1 cellular context compared by ENCODE assay signal in the genomic region with DNA sequence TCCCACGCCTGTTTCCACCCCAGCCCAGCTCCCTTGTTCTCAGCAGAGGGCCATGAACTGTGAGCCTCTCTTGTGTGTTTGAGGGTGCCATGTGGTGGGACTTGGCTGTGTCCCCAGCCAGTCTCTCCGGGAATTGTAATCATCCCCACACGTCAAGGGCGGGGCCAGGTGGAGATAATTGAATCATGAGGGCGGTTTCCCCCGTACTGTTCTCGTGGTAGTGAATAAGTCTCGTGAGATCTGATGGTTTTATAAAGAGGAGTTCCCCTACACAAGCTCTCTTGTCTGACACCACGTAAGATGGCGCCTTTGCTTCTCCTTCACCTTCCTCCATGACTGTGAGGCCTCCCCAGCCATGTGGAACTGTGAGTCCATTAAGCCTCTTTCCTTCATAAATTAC.
TF ChIP-seq lines count a peak whose summit lies in the region.

No MANE protein-coding gene starts in this region.

TF ChIP-seq in K562, 482 proteins besides CTCF, POLR2A, EP300 and RAD21 (continued from another document and continues in another):
- TF ChIP-seq YY1 (IDR thresholded peaks at IDR 0.05; ENCODE audit: borderline replicate concordance in 1 of 3, control insufficient read depth in 1 of 3, extremely low read depth in 1 of 3, insufficient read depth in 3 of 3, insufficient read length in 1 of 3, insufficient replicate concordance in 2 of 3, low read depth in 1 of 3, low read length in 2 of 3) (peak in 1 of 3 experiments; percentile 69), PHF20 (IDR thresholded peaks at IDR 0.05; ENCODE audit: partially characterized antibody) (no peak), NBN (IDR thresholded peaks at IDR 0.05; ENCODE audit: low read depth) (no peak), RBFOX2 (IDR thresholded peaks at IDR 0.05; ENCODE audit: low read depth, low read length) (peak; percentile 55; the same call in 1 of the 2 replicates), RHOXF2B (CRISPR knock-in tag; conservative IDR thresholded peaks at IDR 0.05) (no peak), FOXA3 (CRISPR knock-in tag; conservative IDR thresholded peaks at IDR 0.05 in 1 of 2, IDR thresholded peaks at IDR 0.05 in 1 of 2) (no peak), ETS2 (tag; IDR thresholded peaks at IDR 0.05; ENCODE audit: borderline replicate concordance, poor library complexity, severe bottlenecking) (no peak), CREB1 (IDR thresholded peaks at IDR 0.05) (no peak), CREB1 (CRISPR knock-in tag; IDR thresholded peaks at IDR 0.05) (0 out of 2 replicates have a peak, but pooled peaks have one; percentile 9), ZEB2 (IDR thresholded peaks at IDR 0.05) (no peak), RBM39 (optimal IDR thresholded peaks at IDR 0.05; ENCODE audit: low read depth, low read length) (no peak), KLF13 (tag; IDR thresholded peaks at IDR 0.05; ENCODE audit: borderline replicate concordance, low read depth) (0 out of 2 replicates have a peak, but pooled peaks have one; percentile 34)
- TF ChIP-seq, protein P1, sequence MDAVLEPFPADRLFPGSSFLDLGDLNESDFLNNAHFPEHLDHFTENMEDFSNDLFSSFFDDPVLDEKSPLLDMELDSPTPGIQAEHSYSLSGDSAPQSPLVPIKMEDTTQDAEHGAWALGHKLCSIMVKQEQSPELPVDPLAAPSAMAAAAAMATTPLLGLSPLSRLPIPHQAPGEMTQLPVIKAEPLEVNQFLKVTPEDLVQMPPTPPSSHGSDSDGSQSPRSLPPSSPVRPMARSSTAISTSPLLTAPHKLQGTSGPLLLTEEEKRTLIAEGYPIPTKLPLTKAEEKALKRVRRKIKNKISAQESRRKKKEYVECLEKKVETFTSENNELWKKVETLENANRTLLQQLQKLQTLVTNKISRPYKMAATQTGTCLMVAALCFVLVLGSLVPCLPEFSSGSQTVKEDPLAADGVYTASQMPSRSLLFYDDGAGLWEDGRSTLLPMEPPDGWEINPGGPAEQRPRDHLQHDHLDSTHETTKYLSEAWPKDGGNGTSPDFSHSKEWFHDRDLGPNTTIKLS (IDR thresholded peaks at IDR 0.05; ENCODE audit: borderline replicate concordance, low read depth) = 0 out of 2 replicates have a peak, but pooled peaks have one; percentile 37
- TF ChIP-seq, protein P2, sequence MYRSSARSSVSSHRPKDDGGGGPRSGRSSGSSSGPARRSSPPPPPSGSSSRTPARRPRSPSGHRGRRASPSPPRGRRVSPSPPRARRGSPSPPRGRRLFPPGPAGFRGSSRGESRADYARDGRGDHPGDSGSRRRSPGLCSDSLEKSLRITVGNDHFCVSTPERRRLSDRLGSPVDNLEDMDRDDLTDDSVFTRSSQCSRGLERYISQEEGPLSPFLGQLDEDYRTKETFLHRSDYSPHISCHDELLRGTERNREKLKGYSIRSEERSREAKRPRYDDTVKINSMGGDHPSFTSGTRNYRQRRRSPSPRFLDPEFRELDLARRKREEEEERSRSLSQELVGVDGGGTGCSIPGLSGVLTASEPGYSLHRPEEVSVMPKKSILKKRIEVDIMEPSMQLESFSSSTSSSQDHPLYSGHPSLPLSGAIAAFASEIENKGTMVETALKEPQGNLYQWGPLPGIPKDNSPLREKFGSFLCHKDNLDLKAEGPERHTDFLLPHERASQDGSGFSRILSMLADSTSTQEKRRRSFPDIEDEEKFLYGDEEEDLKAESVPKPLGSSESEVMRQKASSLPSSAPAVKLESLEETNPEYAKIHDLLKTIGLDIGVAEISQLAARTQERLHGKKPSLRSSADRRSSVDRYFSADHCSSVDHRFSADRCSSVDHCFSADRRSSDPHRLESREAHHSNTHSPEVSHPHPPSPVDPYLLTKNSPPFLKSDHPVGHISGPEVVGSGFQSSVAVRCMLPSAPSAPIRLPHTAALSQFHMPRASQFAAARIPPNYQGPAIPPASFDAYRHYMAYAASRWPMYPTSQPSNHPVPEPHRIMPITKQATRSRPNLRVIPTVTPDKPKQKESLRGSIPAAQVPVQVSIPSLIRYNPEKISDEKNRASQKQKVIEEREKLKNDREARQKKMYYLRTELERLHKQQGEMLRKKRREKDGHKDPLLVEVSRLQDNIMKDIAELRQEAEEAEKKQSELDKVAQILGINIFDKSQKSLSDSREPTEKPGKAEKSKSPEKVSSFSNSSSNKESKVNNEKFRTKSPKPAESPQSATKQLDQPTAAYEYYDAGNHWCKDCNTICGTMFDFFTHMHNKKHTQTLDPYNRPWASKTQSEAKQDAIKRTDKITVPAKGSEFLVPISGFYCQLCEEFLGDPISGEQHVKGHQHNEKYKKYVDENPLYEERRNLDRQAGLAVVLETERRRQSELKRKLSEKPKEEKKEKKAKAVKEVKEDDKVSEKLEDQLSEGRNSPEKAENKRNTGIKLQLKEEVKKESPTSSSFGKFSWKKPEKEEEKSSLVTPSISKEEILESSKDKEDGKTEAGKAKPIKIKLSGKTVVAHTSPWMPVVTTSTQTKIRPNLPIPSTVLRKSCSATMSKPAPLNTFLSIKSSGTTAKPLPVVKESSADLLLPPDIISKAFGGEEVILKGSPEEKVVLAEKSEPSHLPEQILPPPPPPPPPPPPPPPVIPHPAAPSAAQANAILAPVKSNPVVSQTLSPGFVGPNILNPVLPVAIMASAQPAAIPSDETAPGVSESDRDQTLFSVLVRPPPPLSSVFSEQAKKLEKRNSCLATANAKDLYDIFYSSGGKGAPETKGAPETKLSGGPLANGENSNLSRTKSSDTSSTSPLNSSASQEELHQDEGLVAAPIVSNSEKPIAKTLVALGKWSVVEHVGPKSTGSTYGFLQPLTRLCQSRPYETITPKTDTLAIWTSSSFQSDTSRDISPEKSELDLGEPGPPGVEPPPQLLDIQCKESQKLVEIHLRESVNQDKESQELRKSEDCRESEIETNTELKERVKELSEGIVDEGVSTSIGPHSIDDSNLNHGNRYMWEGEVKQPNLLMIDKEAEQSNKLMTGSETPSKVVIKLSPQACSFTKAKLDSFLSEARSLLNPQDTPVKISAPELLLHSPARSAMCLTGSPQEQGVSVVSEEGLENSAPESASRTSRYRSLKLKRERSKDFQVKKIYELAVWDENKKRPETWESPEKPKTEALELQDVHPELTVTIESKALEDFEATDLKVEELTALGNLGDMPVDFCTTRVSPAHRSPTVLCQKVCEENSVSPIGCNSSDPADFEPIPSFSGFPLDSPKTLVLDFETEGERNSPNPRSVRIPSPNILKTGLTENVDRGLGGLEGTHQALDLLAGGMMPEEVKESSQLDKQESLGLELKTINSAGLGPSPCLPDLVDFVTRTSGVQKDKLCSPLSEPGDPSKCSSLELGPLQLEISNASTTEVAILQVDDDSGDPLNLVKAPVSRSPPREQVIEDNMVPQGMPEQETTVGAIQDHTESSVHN (IDR thresholded peaks at IDR 0.05; ENCODE audit: borderline replicate concordance in 1 of 2, low read depth in 1 of 2) = no peak
- TF ChIP-seq, protein P3, sequence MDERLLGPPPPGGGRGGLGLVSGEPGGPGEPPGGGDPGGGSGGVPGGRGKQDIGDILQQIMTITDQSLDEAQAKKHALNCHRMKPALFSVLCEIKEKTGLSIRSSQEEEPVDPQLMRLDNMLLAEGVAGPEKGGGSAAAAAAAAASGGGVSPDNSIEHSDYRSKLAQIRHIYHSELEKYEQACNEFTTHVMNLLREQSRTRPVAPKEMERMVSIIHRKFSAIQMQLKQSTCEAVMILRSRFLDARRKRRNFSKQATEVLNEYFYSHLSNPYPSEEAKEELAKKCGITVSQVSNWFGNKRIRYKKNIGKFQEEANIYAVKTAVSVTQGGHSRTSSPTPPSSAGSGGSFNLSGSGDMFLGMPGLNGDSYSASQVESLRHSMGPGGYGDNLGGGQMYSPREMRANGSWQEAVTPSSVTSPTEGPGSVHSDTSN (CRISPR knock-in tag; IDR thresholded peaks at IDR 0.05; ENCODE audit: low read depth) = no peak
- TF ChIP-seq, protein P3 (tag; conservative IDR thresholded peaks at IDR 0.05; ENCODE audit: low read depth) = no peak
- TF ChIP-seq, protein P4, sequence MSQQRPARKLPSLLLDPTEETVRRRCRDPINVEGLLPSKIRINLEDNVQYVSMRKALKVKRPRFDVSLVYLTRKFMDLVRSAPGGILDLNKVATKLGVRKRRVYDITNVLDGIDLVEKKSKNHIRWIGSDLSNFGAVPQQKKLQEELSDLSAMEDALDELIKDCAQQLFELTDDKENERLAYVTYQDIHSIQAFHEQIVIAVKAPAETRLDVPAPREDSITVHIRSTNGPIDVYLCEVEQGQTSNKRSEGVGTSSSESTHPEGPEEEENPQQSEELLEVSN (IDR thresholded peaks at IDR 0.05; ENCODE audit: borderline replicate concordance in 1 of 2, extremely low read depth in 1 of 2, insufficient read depth in 1 of 2, insufficient read length in 1 of 2, low read depth in 1 of 2, low read length in 1 of 2, poor library complexity in 1 of 2, severe bottlenecking in 1 of 2) = peak in 1 of 2 experiments; percentile 9
- TF ChIP-seq, protein P5, sequence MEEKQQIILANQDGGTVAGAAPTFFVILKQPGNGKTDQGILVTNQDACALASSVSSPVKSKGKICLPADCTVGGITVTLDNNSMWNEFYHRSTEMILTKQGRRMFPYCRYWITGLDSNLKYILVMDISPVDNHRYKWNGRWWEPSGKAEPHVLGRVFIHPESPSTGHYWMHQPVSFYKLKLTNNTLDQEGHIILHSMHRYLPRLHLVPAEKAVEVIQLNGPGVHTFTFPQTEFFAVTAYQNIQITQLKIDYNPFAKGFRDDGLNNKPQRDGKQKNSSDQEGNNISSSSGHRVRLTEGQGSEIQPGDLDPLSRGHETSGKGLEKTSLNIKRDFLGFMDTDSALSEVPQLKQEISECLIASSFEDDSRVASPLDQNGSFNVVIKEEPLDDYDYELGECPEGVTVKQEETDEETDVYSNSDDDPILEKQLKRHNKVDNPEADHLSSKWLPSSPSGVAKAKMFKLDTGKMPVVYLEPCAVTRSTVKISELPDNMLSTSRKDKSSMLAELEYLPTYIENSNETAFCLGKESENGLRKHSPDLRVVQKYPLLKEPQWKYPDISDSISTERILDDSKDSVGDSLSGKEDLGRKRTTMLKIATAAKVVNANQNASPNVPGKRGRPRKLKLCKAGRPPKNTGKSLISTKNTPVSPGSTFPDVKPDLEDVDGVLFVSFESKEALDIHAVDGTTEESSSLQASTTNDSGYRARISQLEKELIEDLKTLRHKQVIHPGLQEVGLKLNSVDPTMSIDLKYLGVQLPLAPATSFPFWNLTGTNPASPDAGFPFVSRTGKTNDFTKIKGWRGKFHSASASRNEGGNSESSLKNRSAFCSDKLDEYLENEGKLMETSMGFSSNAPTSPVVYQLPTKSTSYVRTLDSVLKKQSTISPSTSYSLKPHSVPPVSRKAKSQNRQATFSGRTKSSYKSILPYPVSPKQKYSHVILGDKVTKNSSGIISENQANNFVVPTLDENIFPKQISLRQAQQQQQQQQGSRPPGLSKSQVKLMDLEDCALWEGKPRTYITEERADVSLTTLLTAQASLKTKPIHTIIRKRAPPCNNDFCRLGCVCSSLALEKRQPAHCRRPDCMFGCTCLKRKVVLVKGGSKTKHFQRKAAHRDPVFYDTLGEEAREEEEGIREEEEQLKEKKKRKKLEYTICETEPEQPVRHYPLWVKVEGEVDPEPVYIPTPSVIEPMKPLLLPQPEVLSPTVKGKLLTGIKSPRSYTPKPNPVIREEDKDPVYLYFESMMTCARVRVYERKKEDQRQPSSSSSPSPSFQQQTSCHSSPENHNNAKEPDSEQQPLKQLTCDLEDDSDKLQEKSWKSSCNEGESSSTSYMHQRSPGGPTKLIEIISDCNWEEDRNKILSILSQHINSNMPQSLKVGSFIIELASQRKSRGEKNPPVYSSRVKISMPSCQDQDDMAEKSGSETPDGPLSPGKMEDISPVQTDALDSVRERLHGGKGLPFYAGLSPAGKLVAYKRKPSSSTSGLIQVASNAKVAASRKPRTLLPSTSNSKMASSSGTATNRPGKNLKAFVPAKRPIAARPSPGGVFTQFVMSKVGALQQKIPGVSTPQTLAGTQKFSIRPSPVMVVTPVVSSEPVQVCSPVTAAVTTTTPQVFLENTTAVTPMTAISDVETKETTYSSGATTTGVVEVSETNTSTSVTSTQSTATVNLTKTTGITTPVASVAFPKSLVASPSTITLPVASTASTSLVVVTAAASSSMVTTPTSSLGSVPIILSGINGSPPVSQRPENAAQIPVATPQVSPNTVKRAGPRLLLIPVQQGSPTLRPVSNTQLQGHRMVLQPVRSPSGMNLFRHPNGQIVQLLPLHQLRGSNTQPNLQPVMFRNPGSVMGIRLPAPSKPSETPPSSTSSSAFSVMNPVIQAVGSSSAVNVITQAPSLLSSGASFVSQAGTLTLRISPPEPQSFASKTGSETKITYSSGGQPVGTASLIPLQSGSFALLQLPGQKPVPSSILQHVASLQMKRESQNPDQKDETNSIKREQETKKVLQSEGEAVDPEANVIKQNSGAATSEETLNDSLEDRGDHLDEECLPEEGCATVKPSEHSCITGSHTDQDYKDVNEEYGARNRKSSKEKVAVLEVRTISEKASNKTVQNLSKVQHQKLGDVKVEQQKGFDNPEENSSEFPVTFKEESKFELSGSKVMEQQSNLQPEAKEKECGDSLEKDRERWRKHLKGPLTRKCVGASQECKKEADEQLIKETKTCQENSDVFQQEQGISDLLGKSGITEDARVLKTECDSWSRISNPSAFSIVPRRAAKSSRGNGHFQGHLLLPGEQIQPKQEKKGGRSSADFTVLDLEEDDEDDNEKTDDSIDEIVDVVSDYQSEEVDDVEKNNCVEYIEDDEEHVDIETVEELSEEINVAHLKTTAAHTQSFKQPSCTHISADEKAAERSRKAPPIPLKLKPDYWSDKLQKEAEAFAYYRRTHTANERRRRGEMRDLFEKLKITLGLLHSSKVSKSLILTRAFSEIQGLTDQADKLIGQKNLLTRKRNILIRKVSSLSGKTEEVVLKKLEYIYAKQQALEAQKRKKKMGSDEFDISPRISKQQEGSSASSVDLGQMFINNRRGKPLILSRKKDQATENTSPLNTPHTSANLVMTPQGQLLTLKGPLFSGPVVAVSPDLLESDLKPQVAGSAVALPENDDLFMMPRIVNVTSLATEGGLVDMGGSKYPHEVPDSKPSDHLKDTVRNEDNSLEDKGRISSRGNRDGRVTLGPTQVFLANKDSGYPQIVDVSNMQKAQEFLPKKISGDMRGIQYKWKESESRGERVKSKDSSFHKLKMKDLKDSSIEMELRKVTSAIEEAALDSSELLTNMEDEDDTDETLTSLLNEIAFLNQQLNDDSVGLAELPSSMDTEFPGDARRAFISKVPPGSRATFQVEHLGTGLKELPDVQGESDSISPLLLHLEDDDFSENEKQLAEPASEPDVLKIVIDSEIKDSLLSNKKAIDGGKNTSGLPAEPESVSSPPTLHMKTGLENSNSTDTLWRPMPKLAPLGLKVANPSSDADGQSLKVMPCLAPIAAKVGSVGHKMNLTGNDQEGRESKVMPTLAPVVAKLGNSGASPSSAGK (IDR thresholded peaks at IDR 0.05) = peak; percentile 50
